In genomic region chr16:67173808-67174705, GRCh38 we compare ENCODE assay signal across 8 cellular contexts. TPM values are rescaled to one million over a fixed set of nuclear protein-coding genes. Genes with fewer than 3 reads are reported as not detected.
DNase-seq lines count a peak whose midpoint lies in the region; ATAC-seq and TF ChIP-seq lines count a peak whose summit lies in the region.

No MANE protein-coding gene starts in this region.

- H3K27ac ChIP-seq in body of pancreas, result peak overlapping the region; percentile 76 to 94 (median 87)
- H3K27ac ChIP-seq in psoas muscle, result peak overlapping the region; percentile 97

- peak; percentile 46 for ATAC-seq in GM21381 (IDR thresholded peaks at IDR 0.05; ENCODE audit: unreplicated experiment)
- peak; percentile 64 for ATAC-seq in body of pancreas
- peak; percentile 68 to 70 (median 68) for ATAC-seq in psoas muscle

- CTCF ChIA-PET in HEK293T (lab: Yijun Ruan, JAX), result interaction anchor here (1.3 kb wide), 1 partner anchor 156 kb away, joined by 4 read pairs; no protein-coding TSS in a partner anchor

- peak; percentile 71 to 86 (median 79) for TF ChIP-seq POLR2A in body of pancreas (IDR thresholded peaks at IDR 0.05)

- POLR2A ChIA-PET in HEK293T (lab: Yijun Ruan, JAX), result interaction anchor here (1.0 kb wide), 1 partner anchor 19 kb away, joined by 3 read pairs; no protein-coding TSS in a partner anchor

- DNase-seq in DMS 273 (lab: John Stamatoyannopoulos, UW; ENCODE audit: unreplicated experiment) (peak; percentile 96), MG63 (peak; percentile 88), T follicular helper cell (ENCODE audit: low read depth) (peak; percentile 47), body of pancreas (peak; percentile 88 to 95 (median 95)), hepatic stellate cell (ENCODE audit: low spot score) (peak; percentile 92), psoas muscle (peak; percentile 91 to 95), HEK293T (ENCODE audit: extremely low spot score) (no peak)

- no peaks in the 10 kb centered on the region for H3K36me3 ChIP-seq in MG63
- no peaks in the 10 kb centered on the region for H3K36me3 ChIP-seq in body of pancreas (replicated peaks in 1 of 2; ENCODE audit: insufficient read depth in 1 of 2, low read depth in 2 of 2)
- H3K36me3 ChIP-seq in psoas muscle (ENCODE audit: insufficient read depth in 1 of 2, low read depth in 1 of 2), result peaks cover 0 to 12% of the 10 kb centered on the region in 2 donors

- WGBS in body of pancreas, 2 donors, result 0 to 2% methylated on average over 34 to 57 of the region's 71 CpGs
- 1 to 2% (median 1%) methylated on average over 41 to 71 of the region's 71 CpGs for WGBS in psoas muscle, 3 donors

- H3K4me1 ChIP-seq in body of pancreas (peaks cover 60% of the 10 kb centered on the region), psoas muscle (peaks cover 57% of the 10 kb centered on the region)

- H3K9me3 ChIP-seq in MG63 (no peaks in the 10 kb centered on the region), body of pancreas (no peaks in the 10 kb centered on the region), psoas muscle (no peaks in the 10 kb centered on the region)

- peak in 6 of 7 experiments; percentile 11 to 55 (median 43) for TF ChIP-seq CTCF in body of pancreas (IDR thresholded peaks at IDR 0.05)
- TF ChIP-seq CTCF in psoas muscle (IDR thresholded peaks at IDR 0.05), result peak; percentile 12

- no peaks in the 10 kb centered on the region for H3K27me3 ChIP-seq in MG63
- H3K27me3 ChIP-seq in body of pancreas, result no peaks in the 10 kb centered on the region
- no peaks in the 10 kb centered on the region for H3K27me3 ChIP-seq in psoas muscle (ENCODE audit: insufficient read depth in 3 of 3, low read length in 2 of 3)

- H3K4me3 ChIP-seq in MG63 (peak overlapping the region; percentile 41), body of pancreas (no peak overlapping the region), psoas muscle (peak overlapping the region; percentile 67)

- intact Hi-C loops in body of pancreas (cut with DNase I), result no loop called here
- intact Hi-C loops in psoas muscle (cut with DNase I), result no loop called here

TF ChIP-seq in HEK293T, 16 proteins besides CTCF, POLR2A, EP300 and RAD21:
- TF ChIP-seq NFRKB (IDR thresholded peaks at IDR 0.05), result no peak

RNA-seq across cellular contexts. Expression of gene NOL3, which starts 3.7 kb away (rescaled TPM):
- total RNA-seq in MG63 (2014; rRNA removed; shearing (Covaris generic); ENCODE audit: low replicate concordance), result 9.9 and 16.5 TPM in 2 replicates
- total RNA-seq in body of pancreas (10 to 100 TPM; 51.1 to 78.8 TPM), psoas muscle (100 to 1,000 TPM in 2 of 4 donors, 10 to 100 TPM in 2; 53.6 to 114 (median 88.0) TPM)
- polyA plus RNA-seq in psoas muscle, result 100 to 1,000 TPM in 1 of 3 donors, 10 to 100 TPM in 2; 90.6 to 133 (median 93.9) TPM

RNA-seq across cellular contexts. Expression of gene HSF4, which starts 9.5 kb away (rescaled TPM):
- 3.9 TPM in 1 of 2 replicates, not detected in the other for total RNA-seq in MG63 (2014; rRNA removed; shearing (Covaris generic); ENCODE audit: low replicate concordance)
- 100 to 1,000 TPM in 1 of 2 donors, 10 to 100 TPM in 1; 76.8 to 352 TPM for total RNA-seq in body of pancreas
- total RNA-seq in psoas muscle, result 10 to 100 TPM; 44.3 to 97.3 (median 57.6) TPM
- polyA plus RNA-seq in psoas muscle, result 10 to 100 TPM; 15.1 to 47.8 (median 47.4) TPM

RNA-seq across cellular contexts. Expression of gene MATCAP1, which starts 9.7 kb away (rescaled TPM):
- 5.7 and 8.5 TPM in 2 replicates for total RNA-seq in MG63 (2014; rRNA removed; shearing (Covaris generic); ENCODE audit: low replicate concordance)
- total RNA-seq in body of pancreas (10 to 100 TPM; 11.9 to 31.6 TPM), psoas muscle (1 to 10 TPM; 5.9 to 8.0 (median 6.6) TPM)
- polyA plus RNA-seq in psoas muscle, result 1 to 10 TPM; 4.2 to 9.7 (median 4.5) TPM

RNA-seq across cellular contexts. Expression of gene FBXL8, which starts 14.3 kb away (rescaled TPM):
- total RNA-seq in MG63 (2014; rRNA removed; shearing (Covaris generic); ENCODE audit: low replicate concordance), result 2.5 and 7.0 TPM in 2 replicates
- total RNA-seq in body of pancreas, result 100 to 1,000 TPM in 1 of 2 donors, 10 to 100 TPM in 1; 73.9 to 104 TPM
- 1 to 10 TPM; 4.5 to 8.6 (median 5.9) TPM for total RNA-seq in psoas muscle
- polyA plus RNA-seq in psoas muscle, result 1 to 10 TPM; 5.1 to 8.0 (median 5.9) TPM

RNA-seq across cellular contexts. Expression of gene TRADD, which starts 14.3 kb away (rescaled TPM):
- 11.4 and 14.4 TPM in 2 replicates for total RNA-seq in MG63 (2014; rRNA removed; shearing (Covaris generic); ENCODE audit: low replicate concordance)
- 10 to 100 TPM; 25.7 to 25.9 TPM for total RNA-seq in body of pancreas
- total RNA-seq in psoas muscle, result 1 to 10 TPM; 3.9 to 6.7 (median 5.9) TPM
- polyA plus RNA-seq in psoas muscle, result 10 to 100 TPM in 2 of 3 donors, 1 to 10 TPM in 1; 7.4 to 14.2 (median 10.7) TPM

Comparison
In these comparisons a context has a peak if more than half of its experiments do, and no peak if none do; other contexts are left out.
1. H3K4me3 ChIP-seq: peak in MG63 (single experiment) and psoas muscle (single experiment); none in body of pancreas (0 of 2).
2. Peak in every context shown above with its lines, with median percentiles within 50 percentile points of each other: ATAC-seq.